18 cellular contexts compared by ENCODE assay signal in the genomic region with DNA sequence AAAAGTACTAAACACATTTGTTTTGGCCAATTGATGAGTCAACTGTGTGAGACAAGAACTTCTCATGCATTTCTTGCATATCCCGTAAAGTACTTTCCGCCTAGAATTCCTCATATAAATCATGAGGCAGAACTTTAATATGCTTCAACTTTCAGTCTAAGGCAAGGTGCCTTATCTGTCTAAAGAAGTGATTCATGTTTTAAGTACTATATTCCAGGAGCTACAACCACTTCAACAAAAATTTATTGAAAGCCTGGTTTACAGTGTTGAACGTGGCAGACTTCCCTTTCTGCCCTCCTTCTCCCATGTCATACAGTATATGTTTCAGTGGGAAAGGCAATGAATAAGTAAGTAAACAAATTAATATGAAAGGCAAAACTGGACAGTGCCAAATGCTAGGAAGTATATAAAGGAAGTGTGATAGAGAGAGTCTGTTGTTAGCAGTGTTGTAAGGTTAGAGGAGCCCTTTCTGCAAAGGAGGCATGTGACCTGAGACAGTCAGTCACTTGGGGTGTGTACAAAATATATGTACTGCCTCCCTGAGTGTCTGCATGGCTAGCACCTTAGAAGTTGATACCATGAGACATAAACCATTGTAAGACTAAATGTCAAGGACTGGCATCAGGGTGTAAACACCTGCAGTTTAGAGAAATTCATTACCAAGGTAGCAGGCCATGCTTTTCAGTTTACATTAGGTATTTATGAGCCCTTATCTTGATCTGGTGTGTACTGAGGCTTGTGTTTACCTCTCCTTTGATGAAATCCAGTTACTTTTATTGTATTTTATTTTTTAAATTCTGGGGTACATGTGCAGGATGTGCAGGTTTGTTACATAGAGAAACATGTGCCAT.
DNase-seq lines count a peak whose midpoint lies in the region; ATAC-seq and TF ChIP-seq lines count a peak whose summit lies in the region.
"Had no signal": no experiment of that assay in that cellular context is flagged by ENCODE, and none has a peak within 500 bp of the region (broad histone marks: within the 10 kb centered on the region; RNA-seq: fewer than 3 reads in every experiment).

No MANE protein-coding gene starts in this region.

- H3K27me3 Mint-ChIP-seq in activated T-cell treated with anti-CD3 and anti-CD28 coated beads, Interleukin-2, amount 50 U/mL, for 24 hours, result no peaks in the 10 kb centered on the region
- H3K27me3 Mint-ChIP-seq: activated CD4-positive, alpha-beta T cell treated with anti-CD3 and anti-CD28 coated beads for 36 hours; stimulated activated memory B cell treated with anti-CD40 and anti-IgM and Interleukin-4, amounts not matched to agents 10 μg/mL and 1 μg/mL and 100 μg/mL, for 72 hours; type B pancreatic cell had no signal

- H3K27ac ChIP-seq in GM23248 (no peak overlapping the region), RWPE2 (ENCODE audit: poor library complexity, severe bottlenecking) (peak overlapping the region; percentile 33), gastroesophageal sphincter (no peak overlapping the region)
- H3K27ac ChIP-seq: heart right ventricle, skin epidermis had no signal

- H3K4me3 Mint-ChIP-seq in activated T-cell treated with anti-CD3 and anti-CD28 coated beads, Interleukin-2, amount 50 U/mL, for 24 hours, result no peak overlapping the region
- H3K4me3 Mint-ChIP-seq: activated CD4-positive, alpha-beta T cell treated with anti-CD3 and anti-CD28 coated beads for 36 hours; stimulated activated memory B cell treated with anti-CD40 and anti-IgM and Interleukin-4, amounts not matched to agents 10 μg/mL and 1 μg/mL and 100 μg/mL, for 72 hours; type B pancreatic cell had no signal

- TF ChIP-seq CTCF in BJ (IDR thresholded peaks at IDR 0.05; ENCODE audit: insufficient read depth, low read depth, low read length), result no peak
- TF ChIP-seq CTCF in RWPE2 (IDR thresholded peaks at IDR 0.05; ENCODE audit: poor library complexity, severe bottlenecking), result no peak
- TF ChIP-seq CTCF in gastroesophageal sphincter (IDR thresholded peaks at IDR 0.05), result no peak

- no peaks in the 10 kb centered on the region for H4K20me1 ChIP-seq in GM23248 (ENCODE audit: insufficient read depth)

- H3K79me2 ChIP-seq in GM23248 (ENCODE audit: insufficient read depth), result no peaks in the 10 kb centered on the region

- H3K9me3 Mint-ChIP-seq in activated T-cell treated with anti-CD3 and anti-CD28 coated beads, Interleukin-2, amount 50 U/mL, for 24 hours, result no peaks in the 10 kb centered on the region
- H3K9me3 Mint-ChIP-seq: stimulated activated memory B cell treated with anti-CD40 and anti-IgM and Interleukin-4, amounts not matched to agents 10 μg/mL and 1 μg/mL and 100 μg/mL, for 72 hours; type B pancreatic cell had no signal

- no peaks in the 10 kb centered on the region for H3K4me1 ChIP-seq in GM23248 (ENCODE audit: insufficient read depth)
- peaks cover 17% of the 10 kb centered on the region for H3K4me1 ChIP-seq in RWPE2 (ENCODE audit: insufficient read depth, poor library complexity, severe bottlenecking)
- H3K4me1 ChIP-seq in gastroesophageal sphincter, result no peaks in the 10 kb centered on the region
- H3K4me1 ChIP-seq: heart right ventricle had no signal

- H3K4me3 ChIP-seq in BJ (ENCODE audit: low read depth, low read length) (no peak overlapping the region), GM23248 (no peak overlapping the region), RWPE2 (ENCODE audit: severe bottlenecking) (no peak overlapping the region), gastroesophageal sphincter (no peak overlapping the region)
- H3K4me3 ChIP-seq: heart right ventricle, skin epidermis had no signal

- H3K36me3 Mint-ChIP-seq in activated T-cell treated with anti-CD3 and anti-CD28 coated beads, Interleukin-2, amount 50 U/mL, for 24 hours (ENCODE audit: low read depth), result no peaks in the 10 kb centered on the region
- H3K36me3 Mint-ChIP-seq: stimulated activated memory B cell treated with anti-CD40 and anti-IgM and Interleukin-4, amounts not matched to agents 10 μg/mL and 1 μg/mL and 100 μg/mL, for 72 hours; type B pancreatic cell had no signal

- in situ Hi-C loops in GM23248 (cut with MboI), result no loop called here

- POLR2A ChIA-PET in BJ (lab: Charles Lee), result no interaction called here

- WGBS in GM23248 (ENCODE audit: low coverage in 1 of 2, low lambda C conversion rate in 2 of 2, missing lambda C conversion rate in 2 of 2), 2 experiments, result 70 to 79% methylated on average over 3 of the region's 3 CpGs
- 58 to 75% methylated on average over 3 of the region's 3 CpGs for WGBS in gastroesophageal sphincter (ENCODE audit: low coverage in 1 of 2), 2 donors

- DNase-seq in BJ (ENCODE audit: low read depth) (peak; percentile 14), GM23248 (peak; percentile 4), RWPE2 (ENCODE audit: low spot score) (no peak)
- DNase-seq in activated CD8-positive, alpha-beta memory T cell treated with anti-CD3 and anti-CD28 coated beads, Interleukin-2, amount 50 U/mL, for 4 hours, result no peak
- DNase-seq in activated T-cell treated with anti-CD3 and anti-CD28 coated beads, Interleukin-2, amount 50 U/mL, for 24 hours, result no peak
- DNase-seq: activated CD4-positive, alpha-beta T cell treated with anti-CD3 and anti-CD28 coated beads for 36 hours; heart right ventricle; kidney; NCI-H187; NCI-H82; occipital lobe; SHP77 had no signal

- H3K9ac ChIP-seq in GM23248, result no peak overlapping the region

- no peak overlapping the region for H3K27ac Mint-ChIP-seq in activated T-cell treated with anti-CD3 and anti-CD28 coated beads, Interleukin-2, amount 50 U/mL, for 24 hours
- H3K27ac Mint-ChIP-seq: activated CD4-positive, alpha-beta T cell treated with anti-CD3 and anti-CD28 coated beads for 36 hours; stimulated activated memory B cell treated with anti-CD40 and anti-IgM and Interleukin-4, amounts not matched to agents 10 μg/mL and 1 μg/mL and 100 μg/mL, for 72 hours; type B pancreatic cell had no signal

- ATAC-seq in RWPE2 (ENCODE audit: low read depth) (peak; percentile 80), gastroesophageal sphincter (peak; percentile 43), GM19023 (IDR thresholded peaks at IDR 0.05; ENCODE audit: unreplicated experiment) (no peak), HG02623 (IDR thresholded peaks at IDR 0.05; ENCODE audit: unreplicated experiment) (no peak)
- ATAC-seq: activated CD4-positive, alpha-beta T cell treated with anti-CD3 and anti-CD28 coated beads for 36 hours; heart right ventricle; stimulated activated memory B cell treated with anti-CD40 and anti-IgM and Interleukin-4, amounts not matched to agents 10 μg/mL and 1 μg/mL and 100 μg/mL, for 72 hours had no signal

- H2AFZ ChIP-seq in GM23248, result no peak overlapping the region

- CTCF ChIA-PET in BJ (lab: Yijun Ruan, JAX), result no interaction called here

- peaks cover 22% of the 10 kb centered on the region for H3K4me1 Mint-ChIP-seq in activated T-cell treated with anti-CD3 and anti-CD28 coated beads, Interleukin-2, amount 50 U/mL, for 24 hours (ENCODE audit: low read depth)

- no peak overlapping the region for H3K4me2 ChIP-seq in GM23248 (ENCODE audit: unreplicated experiment)

- H3K9me3 ChIP-seq in GM23248 (ENCODE audit: low read depth) (no peaks in the 10 kb centered on the region), RWPE2 (ENCODE audit: severe bottlenecking) (no peaks in the 10 kb centered on the region), gastroesophageal sphincter (no peaks in the 10 kb centered on the region)
- H3K9me3 ChIP-seq: heart right ventricle had no signal

- H3K36me3 ChIP-seq in BJ (ENCODE audit: control insufficient read depth, insufficient read depth, low read length) (no peaks in the 10 kb centered on the region), GM23248 (ENCODE audit: low read depth) (no peaks in the 10 kb centered on the region), RWPE2 (ENCODE audit: low read depth) (no peaks in the 10 kb centered on the region), gastroesophageal sphincter (no peaks in the 10 kb centered on the region)
- H3K36me3 ChIP-seq: heart right ventricle had no signal

- H3K27me3 ChIP-seq in BJ (ENCODE audit: control insufficient read depth, insufficient read depth, low read length) (no peaks in the 10 kb centered on the region), GM23248 (replicated peaks; ENCODE audit: insufficient read depth) (peaks cover 36% of the 10 kb centered on the region; the same call in 1 of the 2 replicates), RWPE2 (ENCODE audit: insufficient read depth, poor library complexity, severe bottlenecking) (no peaks in the 10 kb centered on the region), gastroesophageal sphincter (no peaks in the 10 kb centered on the region)

- H3F3A ChIP-seq in GM23248 (ENCODE audit: insufficient read depth), result no peaks in the 10 kb centered on the region

- TF ChIP-seq POLR2A in gastroesophageal sphincter (IDR thresholded peaks at IDR 0.05), result no peak

- no peak for TF ChIP-seq EP300 in gastroesophageal sphincter (IDR thresholded peaks at IDR 0.05)

- H3K9me2 ChIP-seq in GM23248 (ENCODE audit: insufficient read depth), result no peaks in the 10 kb centered on the region

Comparison
In these comparisons a context has a peak if more than half of its experiments do, and no peak if none do; other contexts are left out.
1. DNase-seq: peak in BJ (single experiment) and GM23248 (single experiment); none in RWPE2 (single experiment), activated CD8-positive, alpha-beta memory T cell treated with anti-CD3 and anti-CD28 coated beads, Interleukin-2, amount 50 U/mL, for 4 hours (single experiment) and activated T-cell treated with anti-CD3 and anti-CD28 coated beads, Interleukin-2, amount 50 U/mL, for 24 hours (single experiment).
2. ATAC-seq: peak in RWPE2 (single experiment) and gastroesophageal sphincter (single experiment); none in GM19023 (single experiment) and HG02623 (single experiment).